Comparison of ENCODE assay signal across 1 cellular context in genomic region chr17:60600490-60601431, GRCh38.
A peak's percentile ranks its signal among the peaks of the same experiment; 100 is the strongest.
TF ChIP-seq lines count a peak whose summit lies in the region.

No MANE protein-coding gene starts in this region.

TF ChIP-seq in HepG2, 621 proteins besides CTCF, POLR2A, EP300 and RAD21 (continued from another document and continues in another):
- TF ChIP-seq ZNF260 (CRISPR knock-in tag; IDR thresholded peaks at IDR 0.05; ENCODE audit: borderline replicate concordance, low read depth), result no peak
- peak; percentile 53; the same call in 1 of the 2 replicates for TF ChIP-seq SALL1 (CRISPR knock-in tag; IDR thresholded peaks at IDR 0.05)
- TF ChIP-seq ZNF33A (CRISPR knock-in tag; IDR thresholded peaks at IDR 0.05; ENCODE audit: borderline replicate concordance), result 0 out of 2 replicates have a peak, but pooled peaks have one; percentile 14
- peak; percentile 29; the same call in 1 of the 2 replicates for TF ChIP-seq STAG1 (CRISPR knock-in tag; IDR thresholded peaks at IDR 0.05)
- peak; percentile 41; the same call in 1 of the 2 replicates for TF ChIP-seq REPIN1 (CRISPR knock-in tag; IDR thresholded peaks at IDR 0.05; ENCODE audit: borderline replicate concordance, low read depth)
- no peak for TF ChIP-seq ZNF883 (CRISPR knock-in tag; IDR thresholded peaks at IDR 0.05; ENCODE audit: not compliant biosample characterization)
- TF ChIP-seq ESRRA (CRISPR knock-in tag; IDR thresholded peaks at IDR 0.05; ENCODE audit: low read depth), result no peak
- peak; percentile 68 for TF ChIP-seq ZNF230 (CRISPR knock-in tag; IDR thresholded peaks at IDR 0.05)
- TF ChIP-seq PAXIP1 (CRISPR knock-in tag; conservative IDR thresholded peaks at IDR 0.05), result 0 out of 2 replicates have a peak, but pooled peaks have one; percentile 11
- TF ChIP-seq, protein P1, sequence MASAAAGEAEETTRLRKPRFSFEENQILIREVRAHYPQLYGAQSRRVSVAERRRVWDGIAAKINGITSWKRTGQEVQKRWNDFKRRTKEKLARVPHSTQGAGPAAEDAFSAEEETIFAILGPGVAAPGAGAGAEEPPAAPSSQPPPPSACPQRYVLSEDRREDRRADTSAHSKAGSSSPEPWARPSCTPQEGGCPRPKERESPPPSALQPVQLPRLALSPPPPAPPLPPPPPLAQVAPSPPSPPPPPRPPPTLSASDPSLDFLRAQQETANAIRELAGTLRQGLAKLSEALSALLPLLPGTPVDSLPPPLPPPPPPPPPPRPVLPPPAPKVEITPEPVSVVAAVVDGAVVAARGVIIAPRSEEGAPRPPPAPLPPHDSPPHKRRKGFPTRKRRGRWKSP (CRISPR knock-in tag; IDR thresholded peaks at IDR 0.05), result peak; percentile 43
- peak; percentile 15; the same call in 1 of the 2 replicates for TF ChIP-seq ZNF253 (CRISPR knock-in tag; IDR thresholded peaks at IDR 0.05; ENCODE audit: borderline replicate concordance)
- peak; percentile 80 for TF ChIP-seq ZNF891 (CRISPR knock-in tag; IDR thresholded peaks at IDR 0.05)
- no peak for TF ChIP-seq RERE (CRISPR knock-in tag; IDR thresholded peaks at IDR 0.05; ENCODE audit: low read depth)
- 0 out of 2 replicates have a peak, but pooled peaks have one; percentile 4 for TF ChIP-seq YEATS2 (CRISPR knock-in tag; IDR thresholded peaks at IDR 0.05; ENCODE audit: borderline replicate concordance)
- TF ChIP-seq ZNF614 (CRISPR knock-in tag; IDR thresholded peaks at IDR 0.05; ENCODE audit: borderline replicate concordance), result peak; percentile 67; the same call in 1 of the 2 replicates
- TF ChIP-seq, protein P2, sequence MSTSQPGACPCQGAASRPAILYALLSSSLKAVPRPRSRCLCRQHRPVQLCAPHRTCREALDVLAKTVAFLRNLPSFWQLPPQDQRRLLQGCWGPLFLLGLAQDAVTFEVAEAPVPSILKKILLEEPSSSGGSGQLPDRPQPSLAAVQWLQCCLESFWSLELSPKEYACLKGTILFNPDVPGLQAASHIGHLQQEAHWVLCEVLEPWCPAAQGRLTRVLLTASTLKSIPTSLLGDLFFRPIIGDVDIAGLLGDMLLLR (CRISPR knock-in tag; IDR thresholded peaks at IDR 0.05), result 0 out of 2 replicates have a peak, but pooled peaks have one; percentile 60
- no peak for TF ChIP-seq MED13 (CRISPR knock-in tag; IDR thresholded peaks at IDR 0.05)
- no peak for TF ChIP-seq ZNF784 (CRISPR knock-in tag; IDR thresholded peaks at IDR 0.05; ENCODE audit: borderline replicate concordance)
- 0 out of 2 replicates have a peak, but pooled peaks have one; percentile 43 for TF ChIP-seq ARHGAP35 (CRISPR knock-in tag; IDR thresholded peaks at IDR 0.05; ENCODE audit: borderline replicate concordance)
- no peak for TF ChIP-seq NFRKB (IDR thresholded peaks at IDR 0.05)
- peak; percentile 3; the same call in 1 of the 2 replicates for TF ChIP-seq POGZ (CRISPR knock-in tag; IDR thresholded peaks at IDR 0.05)
- TF ChIP-seq ZNF724P (CRISPR knock-in tag; IDR thresholded peaks at IDR 0.05; ENCODE audit: borderline replicate concordance), result 0 out of 2 replicates have a peak, but pooled peaks have one; percentile 46
- TF ChIP-seq ZFYVE20 (CRISPR knock-in tag; IDR thresholded peaks at IDR 0.05; ENCODE audit: borderline replicate concordance, low read depth), result no peak; the same call in 1 of the 2 replicates
- no peak for TF ChIP-seq MZF1 (CRISPR knock-in tag; IDR thresholded peaks at IDR 0.05; ENCODE audit: borderline replicate concordance)
- peak; percentile 47; the same call in 1 of the 2 replicates for TF ChIP-seq MAFG (CRISPR knock-in tag; IDR thresholded peaks at IDR 0.05)
- TF ChIP-seq ZNF737 (CRISPR knock-in tag; IDR thresholded peaks at IDR 0.05; ENCODE audit: borderline replicate concordance), result peak; percentile 38; the same call in 1 of the 2 replicates
- TF ChIP-seq, protein P3, sequence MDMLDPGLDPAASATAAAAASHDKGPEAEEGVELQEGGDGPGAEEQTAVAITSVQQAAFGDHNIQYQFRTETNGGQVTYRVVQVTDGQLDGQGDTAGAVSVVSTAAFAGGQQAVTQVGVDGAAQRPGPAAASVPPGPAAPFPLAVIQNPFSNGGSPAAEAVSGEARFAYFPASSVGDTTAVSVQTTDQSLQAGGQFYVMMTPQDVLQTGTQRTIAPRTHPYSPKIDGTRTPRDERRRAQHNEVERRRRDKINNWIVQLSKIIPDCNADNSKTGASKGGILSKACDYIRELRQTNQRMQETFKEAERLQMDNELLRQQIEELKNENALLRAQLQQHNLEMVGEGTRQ (IDR thresholded peaks at IDR 0.05; ENCODE audit: low read depth, low read length), result no peak
- TF ChIP-seq, protein P3 (CRISPR knock-in tag; IDR thresholded peaks at IDR 0.05; ENCODE audit: borderline replicate concordance), result no peak
- peak; percentile 89 for TF ChIP-seq ARID3A (IDR thresholded peaks at IDR 0.05; ENCODE audit: low read depth, low read length)
- TF ChIP-seq PATZ1 (CRISPR knock-in tag; IDR thresholded peaks at IDR 0.05), result peak; percentile 37
- peak; percentile 17; the same call in 1 of the 2 replicates for TF ChIP-seq ZNF605 (CRISPR knock-in tag; IDR thresholded peaks at IDR 0.05)
- TF ChIP-seq FOXM1 (CRISPR knock-in tag; IDR thresholded peaks at IDR 0.05), result 0 out of 2 replicates have a peak, but pooled peaks have one; percentile 60
- TF ChIP-seq EED (CRISPR knock-in tag; IDR thresholded peaks at IDR 0.05), result peak; percentile 89
- TF ChIP-seq ZNF678 (CRISPR knock-in tag; IDR thresholded peaks at IDR 0.05), result 0 out of 2 replicates have a peak, but pooled peaks have one; percentile 29
- TF ChIP-seq, protein P4, sequence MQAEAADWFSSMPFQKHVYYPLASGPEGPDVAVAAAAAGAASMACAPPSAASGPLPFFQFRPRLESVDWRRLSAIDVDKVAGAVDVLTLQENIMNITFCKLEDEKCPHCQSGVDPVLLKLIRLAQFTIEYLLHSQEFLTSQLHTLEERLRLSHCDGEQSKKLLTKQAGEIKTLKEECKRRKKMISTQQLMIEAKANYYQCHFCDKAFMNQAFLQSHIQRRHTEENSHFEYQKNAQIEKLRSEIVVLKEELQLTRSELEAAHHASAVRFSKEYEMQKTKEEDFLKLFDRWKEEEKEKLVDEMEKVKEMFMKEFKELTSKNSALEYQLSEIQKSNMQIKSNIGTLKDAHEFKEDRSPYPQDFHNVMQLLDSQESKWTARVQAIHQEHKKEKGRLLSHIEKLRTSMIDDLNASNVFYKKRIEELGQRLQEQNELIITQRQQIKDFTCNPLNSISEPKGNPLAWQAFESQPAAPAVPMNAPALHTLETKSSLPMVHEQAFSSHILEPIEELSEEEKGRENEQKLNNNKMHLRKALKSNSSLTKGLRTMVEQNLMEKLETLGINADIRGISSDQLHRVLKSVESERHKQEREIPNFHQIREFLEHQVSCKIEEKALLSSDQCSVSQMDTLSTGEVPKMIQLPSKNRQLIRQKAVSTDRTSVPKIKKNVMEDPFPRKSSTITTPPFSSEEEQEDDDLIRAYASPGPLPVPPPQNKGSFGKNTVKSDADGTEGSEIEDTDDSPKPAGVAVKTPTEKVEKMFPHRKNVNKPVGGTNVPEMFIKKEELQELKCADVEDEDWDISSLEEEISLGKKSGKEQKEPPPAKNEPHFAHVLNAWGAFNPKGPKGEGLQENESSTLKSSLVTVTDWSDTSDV (CRISPR knock-in tag; IDR thresholded peaks at IDR 0.05), result peak; percentile 11; the same call in 1 of the 2 replicates
- no peak; the same call in 1 of the 2 replicates for TF ChIP-seq ZSCAN31 (CRISPR knock-in tag; IDR thresholded peaks at IDR 0.05; ENCODE audit: low read depth)
- peak; percentile 52; the same call in 1 of the 2 replicates for TF ChIP-seq SP2 (CRISPR knock-in tag; IDR thresholded peaks at IDR 0.05)
- TF ChIP-seq ZNF788 (CRISPR knock-in tag; IDR thresholded peaks at IDR 0.05; ENCODE audit: borderline replicate concordance), result peak; percentile 69; the same call in 1 of the 2 replicates
